In genomic region chr20:49348563-49348962, GRCh38 we compare ENCODE assay signal across 11 cellular contexts.
"Had no signal": no experiment of that assay in that cellular context is flagged by ENCODE, and none has a peak within 500 bp of the region (broad histone marks: within the 10 kb centered on the region; RNA-seq: fewer than 3 reads in every experiment).

No MANE protein-coding gene starts in this region.

- H3K4me1 ChIP-seq: spleen had no signal

- H3K4me3 ChIP-seq: coronary artery, dorsolateral prefrontal cortex, gastrocnemius medialis, heart right ventricle, psoas muscle, right lobe of liver, spleen had no signal

- H3K27ac Mint-ChIP-seq: stimulated activated naive B cell treated with anti-CD40 and anti-IgM and Interleukin-4, amounts not matched to agents 10 μg/mL and 1 μg/mL and 100 μg/mL, for 72 hours had no signal

- H3K9me3 ChIP-seq: gastrocnemius medialis, heart right ventricle, psoas muscle, right lobe of liver, spleen had no signal

- H3K36me3 Mint-ChIP-seq: mesothelial cell of epicardium; natural killer cell; stimulated activated naive B cell treated with anti-CD40 and anti-IgM and Interleukin-4, amounts not matched to agents 10 μg/mL and 1 μg/mL and 100 μg/mL, for 72 hours had no signal

- H3K4me3 Mint-ChIP-seq: mesothelial cell of epicardium; natural killer cell; stimulated activated naive B cell treated with anti-CD40 and anti-IgM and Interleukin-4, amounts not matched to agents 10 μg/mL and 1 μg/mL and 100 μg/mL, for 72 hours; stimulated activated naive CD8-positive, alpha-beta T cell treated with anti-CD3 and anti-CD28 coated beads, Interleukin-15, amount 100 ng/mL, for 72 hours had no signal

- H3K36me3 ChIP-seq: gastrocnemius medialis, heart right ventricle, right lobe of liver, spleen had no signal

- H3K27me3 ChIP-seq: dorsolateral prefrontal cortex, gastrocnemius medialis, right lobe of liver had no signal

- H3K27ac ChIP-seq: coronary artery, heart right ventricle, psoas muscle, right lobe of liver, spleen had no signal

- DNase-seq: gastrocnemius medialis; heart right ventricle; psoas muscle; right lobe of liver; spleen; stimulated activated naive B cell treated with anti-CD40 and anti-IgM and Interleukin-4, amounts not matched to agents 10 μg/mL and 1 μg/mL and 100 μg/mL, for 72 hours had no signal

- H3K9me3 Mint-ChIP-seq: mesothelial cell of epicardium; natural killer cell; stimulated activated naive B cell treated with anti-CD40 and anti-IgM and Interleukin-4, amounts not matched to agents 10 μg/mL and 1 μg/mL and 100 μg/mL, for 72 hours; stimulated activated naive CD8-positive, alpha-beta T cell treated with anti-CD3 and anti-CD28 coated beads, Interleukin-15, amount 100 ng/mL, for 72 hours had no signal
